In the genomic region with DNA sequence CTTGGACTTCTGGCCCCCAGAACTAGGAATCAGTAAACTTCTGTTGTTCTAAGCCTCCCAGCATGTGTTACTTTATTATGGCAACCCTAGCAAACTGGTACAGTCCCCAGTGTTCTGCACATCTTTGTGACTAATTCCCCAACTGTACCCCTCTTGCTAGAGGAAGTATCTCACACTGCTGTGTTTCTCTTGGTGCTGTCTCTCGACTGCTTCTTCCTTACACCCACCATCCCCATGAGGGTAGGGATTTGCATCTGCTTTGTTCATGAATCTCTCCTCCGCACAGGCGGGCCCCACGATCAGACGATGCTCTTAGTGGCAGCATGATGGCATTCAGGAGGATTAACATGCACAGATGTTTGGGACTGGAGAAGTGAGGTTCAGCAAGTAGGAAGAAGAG, we compare ENCODE assay signal across 20 cellular contexts. TPM values are rescaled to one million over a fixed set of nuclear protein-coding genes. Genes with fewer than 3 reads are reported as not detected.
DNase-seq lines count a peak whose midpoint lies in the region; ATAC-seq, FAIRE-seq and TF ChIP-seq lines count a peak whose summit lies in the region.
"Had no signal": no experiment of that assay in that cellular context is flagged by ENCODE, and none has a peak within 500 bp of the region (broad histone marks: within the 10 kb centered on the region; RNA-seq: fewer than 3 reads in every experiment).

No MANE protein-coding gene starts in this region.

- H3K27ac Mint-ChIP-seq in immature natural killer cell, result no peak overlapping the region
- no peak overlapping the region for H3K27ac Mint-ChIP-seq in glutamatergic neuron (ENCODE audit: unreplicated experiment)
- H3K27ac Mint-ChIP-seq in CD4-positive, alpha-beta memory T cell, result no peak overlapping the region
- H3K27ac Mint-ChIP-seq: H9, IgD-negative memory B cell, nephron had no signal

- no peak for TF ChIP-seq POLR2A in H54 (IDR thresholded peaks at IDR 0.05; ENCODE audit: low read depth, low read length)

- no peaks in the 10 kb centered on the region for H3K36me3 ChIP-seq in CD4-positive, alpha-beta memory T cell (ENCODE audit: insufficient read depth, low read length)

- H3K27me3 Mint-ChIP-seq in immature natural killer cell (ENCODE audit: low read depth in 3 of 3) (peaks cover 0 to 11% (median 3%) of the 10 kb centered on the region in 3 donors), glutamatergic neuron (ENCODE audit: unreplicated experiment) (no peaks in the 10 kb centered on the region)
- no peaks in the 10 kb centered on the region for H3K27me3 Mint-ChIP-seq in CD4-positive, alpha-beta memory T cell
- H3K27me3 Mint-ChIP-seq: IgD-negative memory B cell had no signal

- H3K36me3 Mint-ChIP-seq in immature natural killer cell (no peaks in the 10 kb centered on the region), glutamatergic neuron (ENCODE audit: unreplicated experiment) (no peaks in the 10 kb centered on the region)
- no peaks in the 10 kb centered on the region for H3K36me3 Mint-ChIP-seq in CD4-positive, alpha-beta memory T cell
- H3K36me3 Mint-ChIP-seq: IgD-negative memory B cell had no signal

- H3K4me3 Mint-ChIP-seq in immature natural killer cell, result no peak overlapping the region
- H3K4me3 Mint-ChIP-seq in glutamatergic neuron (ENCODE audit: unreplicated experiment), result no peak overlapping the region
- H3K4me3 Mint-ChIP-seq in CD4-positive, alpha-beta memory T cell, result no peak overlapping the region
- H3K4me3 Mint-ChIP-seq: H9, nephron had no signal

- TF ChIP-seq CTCF in GM10266 (IDR thresholded peaks at IDR 0.05; ENCODE audit: control insufficient read depth, insufficient read depth, low read depth, missing control alignments), result no peak
- TF ChIP-seq CTCF in glutamatergic neuron (IDR thresholded peaks at IDR 0.05; ENCODE audit: partially characterized antibody, unreplicated experiment), result no peak

- ATAC-seq in GM18861 (IDR thresholded peaks at IDR 0.05; ENCODE audit: unreplicated experiment), result peak; percentile 88
- peak; percentile 77 for ATAC-seq in HG02885 (IDR thresholded peaks at IDR 0.05; ENCODE audit: poor library complexity, unreplicated experiment)
- ATAC-seq: Right ventricle myocardium inferior had no signal

- intact Hi-C loops in CD4-positive, alpha-beta memory T cell (cut with micrococcal nuclease), result no loop called here

- no peak overlapping the region for H3K27ac ChIP-seq in CD4-positive, alpha-beta memory T cell (ENCODE audit: low read depth, low read length)

- no peaks in the 10 kb centered on the region for H3K27me3 ChIP-seq in CD4-positive, alpha-beta memory T cell (ENCODE audit: insufficient read depth, low read length)

- no peaks in the 10 kb centered on the region for H3K9me3 ChIP-seq in CD4-positive, alpha-beta memory T cell (ENCODE audit: control insufficient read depth in 1 of 2, low read length in 2 of 2)

- no peak for FAIRE-seq in H54 (lab: Jason Lieb, UNC)
- FAIRE-seq: endothelial cell of umbilical vein had no signal

- H3K4me3 ChIP-seq in CD4-positive, alpha-beta memory T cell (ENCODE audit: low read length in 2 of 2), result no peak overlapping the region

- POLR2A ChIA-PET in CD4-positive, alpha-beta memory T cell (lab: Charles Lee; ENCODE audit: partially characterized antibody), result no interaction called here

- CTCF ChIA-PET in CD4-positive, alpha-beta memory T cell (lab: Charles Lee; ENCODE audit: partially characterized antibody), result no interaction called here

- H3K4me1 ChIP-seq in CD4-positive, alpha-beta memory T cell (ENCODE audit: insufficient read depth, low read length), result no peaks in the 10 kb centered on the region

- DNase-seq in GM10266 (ENCODE audit: extremely low spot score) (peak; percentile 26), NCI-H526 treated with DMSO at 0.1 percent for 48 hours (lab: John Stamatoyannopoulos, UW) (peak; percentile 15), immature natural killer cell (no peak), H54 (ENCODE audit: insufficient read length, low spot score) (no peak), glutamatergic neuron (no peak)
- no peak for DNase-seq in CD4-positive, alpha-beta memory T cell
- DNase-seq: activated T-cell treated with anti-CD3 and anti-CD28 coated beads, Interleukin-2, amount 50 U/mL, for 1 hour; cortex of kidney; DND-41; H9; kidney glomerular epithelial cell; mesenchymal stem cell; NCI-H1694 treated with DMSO at 0.1 percent for 48 hours; NCI-H2227 treated with DMSO at 0.1 percent for 48 hours had no signal

- H3K9me3 Mint-ChIP-seq in immature natural killer cell (no peaks in the 10 kb centered on the region), glutamatergic neuron (ENCODE audit: unreplicated experiment) (no peaks in the 10 kb centered on the region)
- no peaks in the 10 kb centered on the region for H3K9me3 Mint-ChIP-seq in CD4-positive, alpha-beta memory T cell
- H3K9me3 Mint-ChIP-seq: H9, IgD-negative memory B cell, nephron had no signal

- H3K4me1 Mint-ChIP-seq in immature natural killer cell (no peaks in the 10 kb centered on the region), glutamatergic neuron (ENCODE audit: low read depth, unreplicated experiment) (peaks cover 3% of the 10 kb centered on the region)
- peaks cover 0 to 9% (median 5%) of the 10 kb centered on the region in 4 donors for H3K4me1 Mint-ChIP-seq in CD4-positive, alpha-beta memory T cell

RNA-seq across cellular contexts. Expression of a gene that starts 46.7 kb away (rescaled TPM):
- polyA plus RNA-seq in immature natural killer cell, result not detected
- 0.17 TPM for total RNA-seq in glutamatergic neuron (ENCODE audit: unreplicated experiment)
- total RNA-seq in CD4-positive, alpha-beta memory T cell, result under 1 TPM; 0.30 to 0.67 TPM
- polyA plus RNA-seq in CD4-positive, alpha-beta memory T cell, result under 1 TPM in 1 of 2 donors, not detected in 1; 0.09 TPM
- total RNA-seq: endothelial cell of umbilical vein had no signal
- polyA plus RNA-seq: endothelial cell of umbilical vein had no signal

Comparison
In these comparisons a context has a peak if more than half of its experiments do, and no peak if none do; other contexts are left out.
1. DNase-seq: peak in GM10266 (single experiment) and NCI-H526 treated with DMSO at 0.1 percent for 48 hours (single experiment); none in immature natural killer cell (0 of 3), H54 (single experiment), glutamatergic neuron (single experiment) and CD4-positive, alpha-beta memory T cell (0 of 5).